In the genomic region with DNA sequence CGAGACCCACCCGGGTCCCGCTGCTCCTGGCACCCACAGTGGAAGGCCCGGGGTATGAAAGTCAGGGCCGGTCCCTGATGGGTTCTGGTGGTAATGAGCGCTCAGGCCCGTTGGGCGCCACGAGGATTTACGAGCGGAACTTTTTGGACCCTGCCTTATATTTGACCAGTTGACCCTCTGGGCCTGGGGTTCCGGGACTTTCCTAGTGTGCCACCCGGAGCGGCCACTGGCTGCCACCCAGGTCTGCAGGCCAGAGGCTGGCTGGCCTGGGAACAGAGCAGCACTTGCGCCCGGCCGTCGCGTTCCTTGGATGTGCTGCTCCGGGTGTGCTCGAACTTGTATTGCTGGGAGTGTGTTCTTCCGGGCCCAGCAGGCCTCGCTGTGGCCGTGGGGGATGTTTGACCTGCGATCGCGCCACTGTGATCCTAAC, we compare ENCODE assay signal across 8 cellular contexts. TPM values are rescaled to one million over a fixed set of nuclear protein-coding genes. Genes with fewer than 3 reads are reported as not detected.
DNase-seq lines count a peak whose midpoint lies in the region; ATAC-seq, FAIRE-seq and TF ChIP-seq lines count a peak whose summit lies in the region.

No MANE protein-coding gene starts in this region.

- no peak for FAIRE-seq in GM19239 (lab: Jason Lieb, UNC)

- H3K36me3 Mint-ChIP-seq in T-helper 1 cell treated with Interleukin-12 subunit alpha and Interleukin-12 subunit beta and Interleukin-4 antibody, amounts not matched to agents 30 μg/mL and 1 μg/mL, for 36 hours (ENCODE audit: low read depth) = no peaks in the 10 kb centered on the region
- no peaks in the 10 kb centered on the region for H3K36me3 Mint-ChIP-seq in chondrocyte (ENCODE audit: low read depth)

- H3K4me3 Mint-ChIP-seq in T-helper 1 cell treated with Interleukin-12 subunit alpha and Interleukin-12 subunit beta and Interleukin-4 antibody, amounts not matched to agents 30 μg/mL and 1 μg/mL, for 36 hours = peak overlapping the region; percentile 28
- H3K4me3 Mint-ChIP-seq in chondrocyte (ENCODE audit: unreplicated experiment) = peak overlapping the region; percentile 66

- TF ChIP-seq CTCF in chondrocyte (IDR thresholded peaks at IDR 0.05) (no peak), left lung (IDR thresholded peaks at IDR 0.05) (no peak)

- H3K36me3 ChIP-seq in left lung = no peaks in the 10 kb centered on the region
- H3K36me3 ChIP-seq in subcutaneous abdominal adipose tissue (ENCODE audit: control insufficient read depth in 5 of 5, insufficient read depth in 5 of 5, low read length in 5 of 5) = no peaks in the 10 kb centered on the region

- H3K27ac ChIP-seq in left lung (peak overlapping the region in 1 of 2 donors; percentile 47), subcutaneous abdominal adipose tissue (ENCODE audit: low read depth, low read length) (no peak overlapping the region)

- DNase-seq in T-helper 1 cell (no peak), chondrocyte (ENCODE audit: low spot score) (no peak), left lung (peak; percentile 38 to 82), GM19239 (ENCODE audit: insufficient read length, low spot score) (no peak), NCI-H2081 (lab: John Stamatoyannopoulos, UW) (no peak)

- no peak overlapping the region for H3K9ac ChIP-seq in subcutaneous abdominal adipose tissue (ENCODE audit: low read length in 5 of 5)

- H3K9me3 ChIP-seq in left lung = no peaks in the 10 kb centered on the region
- peaks cover 0 to 2% (median 0%) of the 10 kb centered on the region in 5 donors for H3K9me3 ChIP-seq in subcutaneous abdominal adipose tissue (ENCODE audit: control insufficient read depth in 5 of 5, low read length in 5 of 5)

- H3K9me3 Mint-ChIP-seq in T-helper 1 cell treated with Interleukin-12 subunit alpha and Interleukin-12 subunit beta and Interleukin-4 antibody, amounts not matched to agents 30 μg/mL and 1 μg/mL, for 36 hours = no peaks in the 10 kb centered on the region
- no peaks in the 10 kb centered on the region for H3K9me3 Mint-ChIP-seq in chondrocyte (ENCODE audit: low read depth)

- peaks cover 6% of the 10 kb centered on the region for H3K4me1 Mint-ChIP-seq in T-helper 1 cell treated with Interleukin-12 subunit alpha and Interleukin-12 subunit beta and Interleukin-4 antibody, amounts not matched to agents 30 μg/mL and 1 μg/mL, for 36 hours (ENCODE audit: low read depth)
- H3K4me1 Mint-ChIP-seq in chondrocyte (ENCODE audit: low read depth) = peaks cover 23% of the 10 kb centered on the region

- peaks cover 60% of the 10 kb centered on the region for H3K27me3 Mint-ChIP-seq in T-helper 1 cell treated with Interleukin-12 subunit alpha and Interleukin-12 subunit beta and Interleukin-4 antibody, amounts not matched to agents 30 μg/mL and 1 μg/mL, for 36 hours (ENCODE audit: low read depth)
- H3K27me3 Mint-ChIP-seq in chondrocyte (ENCODE audit: low read depth) = no peaks in the 10 kb centered on the region

- H3K4me1 ChIP-seq in left lung (peaks cover 3 to 26% of the 10 kb centered on the region in 2 donors), subcutaneous abdominal adipose tissue (ENCODE audit: control insufficient read depth in 5 of 5, insufficient read depth in 5 of 5, low read length in 5 of 5) (peaks cover 0 to 21% (median 17%) of the 10 kb centered on the region in 5 donors)

- no peak overlapping the region for H3K27ac Mint-ChIP-seq in T-helper 1 cell treated with Interleukin-12 subunit alpha and Interleukin-12 subunit beta and Interleukin-4 antibody, amounts not matched to agents 30 μg/mL and 1 μg/mL, for 36 hours
- peak overlapping the region; percentile 2 for H3K27ac Mint-ChIP-seq in chondrocyte (ENCODE audit: unreplicated experiment)

- intact Hi-C loops in left lung (cut with DNase I) = no loop called here

- ATAC-seq in left lung (peak; percentile 26), GM21360 (IDR thresholded peaks at IDR 0.05; ENCODE audit: unreplicated experiment) (no peak)

- peak overlapping the region; percentile 62 to 72 for H3K4me3 ChIP-seq in left lung
- peak overlapping the region in 4 of 5 donors; percentile 62 to 74 (median 69) for H3K4me3 ChIP-seq in subcutaneous abdominal adipose tissue (ENCODE audit: low read depth in 1 of 5, low read length in 5 of 5)

- H3K27me3 ChIP-seq in left lung = peaks cover 8 to 47% of the 10 kb centered on the region in 2 donors
- peaks cover 12 to 18% (median 16%) of the 10 kb centered on the region in 5 donors for H3K27me3 ChIP-seq in subcutaneous abdominal adipose tissue (ENCODE audit: control insufficient read depth in 5 of 5, insufficient read depth in 4 of 5, low read length in 5 of 5)

RNA-seq across cellular contexts. Expression of a gene that starts 1.0 kb away (rescaled TPM):
- total RNA-seq in chondrocyte = 1.2 to 1.9 TPM (median 1.9 TPM) in 3 replicates
- total RNA-seq in left lung = 10 to 100 TPM in 1 of 2 donors, 1 to 10 TPM in 1; 6.5 to 12.0 TPM

RNA-seq across cellular contexts. Expression of a gene that starts 29.9 kb away (rescaled TPM):
- total RNA-seq in chondrocyte (not detected in 3 replicates), left lung (under 1 TPM; 0.52 to 0.60 TPM)

Comparison
In these comparisons a context has a peak if more than half of its experiments do, and no peak if none do; other contexts are left out.
1. DNase-seq: peak in left lung (2 of 2); none in T-helper 1 cell (0 of 5), chondrocyte (single experiment), GM19239 (single experiment) and NCI-H2081 (0 of 2).